In the genomic region with DNA sequence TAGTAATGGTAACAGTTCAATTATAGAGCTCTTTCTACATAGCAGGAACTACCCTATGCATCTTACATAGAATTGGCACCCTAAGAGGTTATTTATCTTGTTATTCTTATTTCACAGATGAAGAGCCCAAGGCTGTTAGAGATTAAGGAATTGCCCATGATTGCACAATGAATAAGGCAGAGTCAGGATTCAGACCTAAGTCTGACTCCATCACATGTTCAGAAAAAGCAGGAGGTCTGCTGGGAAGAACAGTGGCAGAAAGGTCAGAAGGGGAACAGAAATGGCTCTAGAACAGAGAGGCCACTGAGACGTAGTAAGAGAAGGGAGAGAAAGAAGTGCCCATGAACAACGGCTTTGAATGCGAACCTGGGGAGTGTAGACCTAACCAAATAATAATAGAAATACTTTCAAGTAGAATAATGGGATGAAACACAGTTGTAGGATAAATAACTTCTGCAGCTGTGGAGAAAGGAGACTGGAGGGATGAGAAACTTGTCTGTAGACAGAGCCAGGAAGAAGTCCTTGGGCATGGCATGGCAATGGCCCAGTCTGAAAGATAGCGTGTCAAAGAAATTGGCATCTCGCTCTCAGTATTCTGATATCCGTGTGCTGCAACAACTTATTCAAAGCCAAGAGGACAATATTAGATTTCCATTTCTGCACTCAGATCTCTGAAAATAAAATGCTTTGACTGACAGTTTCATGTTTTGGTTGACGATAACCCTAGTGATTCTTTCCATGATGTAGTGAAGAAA, we compare ENCODE assay signal across 1 cellular context.
TF ChIP-seq lines count a peak whose summit lies in the region.

No MANE protein-coding gene starts in this region.

TF ChIP-seq in HepG2, 621 proteins besides CTCF, POLR2A, EP300 and RAD21:
- TF ChIP-seq CBX1 (IDR thresholded peaks at IDR 0.05; ENCODE audit: low read depth) (no peak), ATF7-NPFF (CRISPR knock-in tag; IDR thresholded peaks at IDR 0.05; ENCODE audit: low read depth) (no peak), ZNF570 (CRISPR knock-in tag; IDR thresholded peaks at IDR 0.05; ENCODE audit: borderline replicate concordance) (no peak), CEBPG (CRISPR knock-in tag; IDR thresholded peaks at IDR 0.05) (0 out of 2 replicates have a peak, but pooled peaks have one; percentile 8), CEBPB (IDR thresholded peaks at IDR 0.05; ENCODE audit: borderline replicate concordance, low read depth, low read length) (peak; percentile 60; the same call in 1 of the 2 replicates)
- TF ChIP-seq, protein P1, sequence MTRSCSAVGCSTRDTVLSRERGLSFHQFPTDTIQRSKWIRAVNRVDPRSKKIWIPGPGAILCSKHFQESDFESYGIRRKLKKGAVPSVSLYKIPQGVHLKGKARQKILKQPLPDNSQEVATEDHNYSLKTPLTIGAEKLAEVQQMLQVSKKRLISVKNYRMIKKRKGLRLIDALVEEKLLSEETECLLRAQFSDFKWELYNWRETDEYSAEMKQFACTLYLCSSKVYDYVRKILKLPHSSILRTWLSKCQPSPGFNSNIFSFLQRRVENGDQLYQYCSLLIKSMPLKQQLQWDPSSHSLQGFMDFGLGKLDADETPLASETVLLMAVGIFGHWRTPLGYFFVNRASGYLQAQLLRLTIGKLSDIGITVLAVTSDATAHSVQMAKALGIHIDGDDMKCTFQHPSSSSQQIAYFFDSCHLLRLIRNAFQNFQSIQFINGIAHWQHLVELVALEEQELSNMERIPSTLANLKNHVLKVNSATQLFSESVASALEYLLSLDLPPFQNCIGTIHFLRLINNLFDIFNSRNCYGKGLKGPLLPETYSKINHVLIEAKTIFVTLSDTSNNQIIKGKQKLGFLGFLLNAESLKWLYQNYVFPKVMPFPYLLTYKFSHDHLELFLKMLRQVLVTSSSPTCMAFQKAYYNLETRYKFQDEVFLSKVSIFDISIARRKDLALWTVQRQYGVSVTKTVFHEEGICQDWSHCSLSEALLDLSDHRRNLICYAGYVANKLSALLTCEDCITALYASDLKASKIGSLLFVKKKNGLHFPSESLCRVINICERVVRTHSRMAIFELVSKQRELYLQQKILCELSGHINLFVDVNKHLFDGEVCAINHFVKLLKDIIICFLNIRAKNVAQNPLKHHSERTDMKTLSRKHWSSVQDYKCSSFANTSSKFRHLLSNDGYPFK (CRISPR knock-in tag; IDR thresholded peaks at IDR 0.05; ENCODE audit: borderline replicate concordance): no peak
